ENCODE assay signal across 25 cellular contexts in genomic region chr18:13418013-13418710, GRCh38.
DNase-seq lines count a peak whose midpoint lies in the region; ATAC-seq and TF ChIP-seq lines count a peak whose summit lies in the region.
"Had no signal": no experiment of that assay in that cellular context is flagged by ENCODE, and none has a peak within 500 bp of the region (broad histone marks: within the 10 kb centered on the region; RNA-seq: fewer than 3 reads in every experiment).

No MANE protein-coding gene starts in this region.

- no peak for TF ChIP-seq CTCF in choroid plexus epithelial cell (conservative IDR thresholded peaks at IDR 0.05; ENCODE audit: low read depth, low read length)
- no peak for TF ChIP-seq CTCF in left lung (IDR thresholded peaks at IDR 0.05)

- H3K36me3 Mint-ChIP-seq in CD4-positive, alpha-beta memory T cell, result peaks cover 5 to 7% of the 10 kb centered on the region in 2 donors

- H3K36me3 ChIP-seq in CD4-positive, alpha-beta memory T cell (ENCODE audit: insufficient read depth, low read length), result no peaks in the 10 kb centered on the region
- no peaks in the 10 kb centered on the region for H3K36me3 ChIP-seq in muscle layer of duodenum (ENCODE audit: control insufficient read depth in 1 of 2, insufficient read depth in 2 of 2, low read length in 2 of 2)
- H3K36me3 ChIP-seq in left lung, result no peaks in the 10 kb centered on the region
- H3K36me3 ChIP-seq: esophagus squamous epithelium, spleen, upper lobe of left lung had no signal

- H3K27me3 ChIP-seq in CD4-positive, alpha-beta memory T cell (ENCODE audit: insufficient read depth, low read length), result no peaks in the 10 kb centered on the region
- H3K27me3 ChIP-seq in muscle layer of duodenum (ENCODE audit: low read depth, low read length) (no peaks in the 10 kb centered on the region), left lung (no peaks in the 10 kb centered on the region)
- H3K27me3 ChIP-seq: BLaER1 treated with 17β-estradiol and CSF1 and Interleukin-3, amounts not matched to agents 10 nM and 100 nM; esophagus squamous epithelium; spleen; upper lobe of left lung had no signal

- H3K27ac ChIP-seq in CD4-positive, alpha-beta memory T cell (ENCODE audit: low read depth, low read length), result no peak overlapping the region
- peak overlapping the region; percentile 14 for H3K27ac ChIP-seq in muscle layer of duodenum (ENCODE audit: low read length)
- no peak overlapping the region for H3K27ac ChIP-seq in left lung
- H3K27ac ChIP-seq: BLaER1 treated with 17β-estradiol and CSF1 and Interleukin-3, amounts not matched to agents 10 nM and 100 nM; HL-60; PC-9; spleen had no signal

- H3K4me3 Mint-ChIP-seq in CD4-positive, alpha-beta memory T cell, result no peak overlapping the region
- H3K4me3 Mint-ChIP-seq: dendritic cell treated with granulocyte-macrophage colony-stimulating factor and Interleukin-4, amounts not matched to agents 40 ng/mL and 50 ng/mL, for 4 days; naive thymus-derived CD8-positive, alpha-beta T cell had no signal

- POLR2A ChIA-PET in CD4-positive, alpha-beta memory T cell (lab: Charles Lee; ENCODE audit: partially characterized antibody), result no interaction called here
- POLR2A ChIA-PET in HEK293T (lab: Yijun Ruan, JAX), result no interaction called here

- no peaks in the 10 kb centered on the region for H3K9me3 ChIP-seq in CD4-positive, alpha-beta memory T cell (ENCODE audit: control insufficient read depth in 1 of 2, low read length in 2 of 2)
- H3K9me3 ChIP-seq in muscle layer of duodenum (ENCODE audit: control insufficient read depth in 1 of 2, low read length in 2 of 2), result no peaks in the 10 kb centered on the region
- no peaks in the 10 kb centered on the region for H3K9me3 ChIP-seq in left lung
- H3K9me3 ChIP-seq: BLaER1 treated with 17β-estradiol and CSF1 and Interleukin-3, amounts not matched to agents 10 nM and 100 nM; esophagus squamous epithelium; spleen; upper lobe of left lung had no signal

- no peak overlapping the region for H3K4me3 ChIP-seq in CD4-positive, alpha-beta memory T cell (ENCODE audit: low read length in 2 of 2)
- H3K4me3 ChIP-seq in choroid plexus epithelial cell (ENCODE audit: low read depth, low read length) (no peak overlapping the region), muscle layer of duodenum (ENCODE audit: low read depth in 1 of 2, low read length in 2 of 2) (no peak overlapping the region), left lung (no peak overlapping the region)
- H3K4me3 ChIP-seq: BLaER1 treated with 17β-estradiol and CSF1 and Interleukin-3, amounts not matched to agents 10 nM and 100 nM; esophagus squamous epithelium; PC-9; spleen; upper lobe of left lung had no signal

- no peaks in the 10 kb centered on the region for H3K9me3 Mint-ChIP-seq in CD4-positive, alpha-beta memory T cell
- H3K9me3 Mint-ChIP-seq: dendritic cell treated with granulocyte-macrophage colony-stimulating factor and Interleukin-4, amounts not matched to agents 40 ng/mL and 50 ng/mL, for 4 days; naive thymus-derived CD8-positive, alpha-beta T cell had no signal

- CTCF ChIA-PET in CD4-positive, alpha-beta memory T cell (lab: Charles Lee; ENCODE audit: partially characterized antibody), result interaction anchor here (0.8 to 1.0 kb wide), 2 partner anchors 128 to 199 kb away, joined by 3 read pairs; partner anchors contain the start of gene LDLRAD4
- CTCF ChIA-PET in HEK293T (lab: Yijun Ruan, JAX), result no interaction called here

- no peak for ATAC-seq in HG03354 (IDR thresholded peaks at IDR 0.05; ENCODE audit: poor library complexity, severe bottlenecking, unreplicated experiment)
- no peak for ATAC-seq in left lung
- ATAC-seq: naive thymus-derived CD8-positive, alpha-beta T cell had no signal

- DNase-seq in CD4-positive, alpha-beta memory T cell, result no peak
- DNase-seq in NCI-H2029 (lab: John Stamatoyannopoulos, UW) (peak; percentile 29), choroid plexus epithelial cell (ENCODE audit: low read depth) (peak; percentile 21), left lung (no peak), HEK293T (ENCODE audit: extremely low spot score) (no peak)
- no peak for DNase-seq in stimulated activated naive CD4-positive, alpha-beta T cell (lab: John Stamatoyannopoulos, UW)
- DNase-seq: activated CD4-positive, alpha-beta T cell treated with anti-CD3 and anti-CD28 coated beads, Interleukin-2, amount 50 U/mL, for 48 hours; activated naive CD4-positive, alpha-beta T cell treated with anti-CD3 and anti-CD28 coated beads, Interleukin-2, amount 50 U/mL, for 16 hours; Calu3; esophagus squamous epithelium; foreskin melanocyte; Karpas-422; naive thymus-derived CD8-positive, alpha-beta T cell; NCI-H1436 treated with DMSO at 0.1 percent for 48 hours; NCI-H510A; PC-9; SHP77 treated with DMSO at 0.1 percent for 48 hours; spleen; stimulated activated CD4-positive, alpha-beta T cell treated with anti-CD3 and anti-CD28 coated beads, Interleukin-2, amount 100 ng/mL, for 48 hours; upper lobe of left lung had no signal

- H3K4me1 Mint-ChIP-seq in CD4-positive, alpha-beta memory T cell, result peaks cover 18 to 35% (median 21%) of the 10 kb centered on the region in 4 donors

- H3K27ac Mint-ChIP-seq in CD4-positive, alpha-beta memory T cell, result peak overlapping the region in 4 of 7 donors; percentile 6 to 41 (median 36)
- H3K27ac Mint-ChIP-seq: dendritic cell treated with granulocyte-macrophage colony-stimulating factor and Interleukin-4, amounts not matched to agents 40 ng/mL and 50 ng/mL, for 4 days had no signal

- H3K27me3 Mint-ChIP-seq in CD4-positive, alpha-beta memory T cell, result no peaks in the 10 kb centered on the region
- H3K27me3 Mint-ChIP-seq: dendritic cell treated with granulocyte-macrophage colony-stimulating factor and Interleukin-4, amounts not matched to agents 40 ng/mL and 50 ng/mL, for 4 days; naive thymus-derived CD8-positive, alpha-beta T cell had no signal

- intact Hi-C loops in CD4-positive, alpha-beta memory T cell (cut with micrococcal nuclease), result no loop called here
- intact Hi-C loops in left lung (cut with DNase I), result no loop called here

- peaks cover 18% of the 10 kb centered on the region for H3K4me1 ChIP-seq in CD4-positive, alpha-beta memory T cell (ENCODE audit: insufficient read depth, low read length)
- peaks cover 0 to 6% of the 10 kb centered on the region in 2 donors for H3K4me1 ChIP-seq in muscle layer of duodenum (ENCODE audit: control insufficient read depth in 1 of 2, insufficient read depth in 2 of 2, low read length in 2 of 2)
- H3K4me1 ChIP-seq in left lung, result peaks cover 5 to 17% of the 10 kb centered on the region in 2 donors

TF ChIP-seq in HEK293T, 16 proteins besides CTCF, POLR2A, EP300 and RAD21:
- no peak for TF ChIP-seq ELF4 (IDR thresholded peaks at IDR 0.05)

Comparison
In these comparisons a context has a peak if more than half of its experiments do, and no peak if none do; other contexts are left out.
1. DNase-seq: peak in NCI-H2029 (single experiment) and choroid plexus epithelial cell (single experiment); none in CD4-positive, alpha-beta memory T cell (0 of 5), stimulated activated naive CD4-positive, alpha-beta T cell (0 of 6), left lung (0 of 2) and HEK293T (single experiment).